8 cellular contexts compared by ENCODE assay signal in the genomic region with DNA sequence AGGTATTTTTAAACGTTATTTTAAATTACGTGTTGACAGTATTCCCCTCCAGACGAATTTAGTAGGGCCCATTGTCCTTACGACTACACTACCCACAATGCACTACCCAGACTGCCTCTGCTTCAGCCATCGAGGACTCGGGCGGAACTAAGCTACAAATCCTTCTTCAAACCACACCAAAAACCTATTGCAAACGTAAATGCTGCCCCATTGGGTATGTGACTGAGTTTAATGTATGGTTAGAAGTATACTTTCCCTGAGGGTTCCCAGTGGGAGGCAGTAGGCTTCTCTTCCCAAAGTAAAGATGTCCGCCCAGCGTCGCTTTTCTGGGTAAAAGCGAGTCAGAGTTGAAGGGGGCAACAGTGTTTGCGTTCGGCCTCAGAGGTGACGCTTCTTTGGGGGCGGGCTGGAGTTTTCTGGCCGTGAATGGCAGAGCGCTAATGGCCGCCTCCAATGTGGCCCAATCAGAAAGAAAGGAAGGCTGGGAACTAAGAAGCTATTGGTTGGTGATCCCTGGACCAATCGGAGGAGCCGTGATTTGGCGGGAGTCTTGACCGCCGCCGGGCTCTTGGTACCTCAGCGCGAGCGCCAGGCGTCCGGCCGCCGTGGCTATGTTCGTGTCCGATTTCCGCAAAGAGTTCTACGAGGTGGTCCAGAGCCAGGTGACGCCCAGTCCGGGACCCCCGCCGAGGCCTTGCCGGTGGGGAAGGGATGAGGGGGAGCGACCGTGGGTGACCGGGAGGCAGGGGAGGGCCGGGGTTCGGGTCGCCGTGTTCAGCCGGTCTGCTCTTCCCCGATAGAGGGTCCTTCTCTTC. TPM values are rescaled to one million over a fixed set of nuclear protein-coding genes. Genes with fewer than 3 reads are reported as not detected.
DNase-seq lines count a peak whose midpoint lies in the region; ATAC-seq and TF ChIP-seq lines count a peak whose summit lies in the region.

A gene with protein sequence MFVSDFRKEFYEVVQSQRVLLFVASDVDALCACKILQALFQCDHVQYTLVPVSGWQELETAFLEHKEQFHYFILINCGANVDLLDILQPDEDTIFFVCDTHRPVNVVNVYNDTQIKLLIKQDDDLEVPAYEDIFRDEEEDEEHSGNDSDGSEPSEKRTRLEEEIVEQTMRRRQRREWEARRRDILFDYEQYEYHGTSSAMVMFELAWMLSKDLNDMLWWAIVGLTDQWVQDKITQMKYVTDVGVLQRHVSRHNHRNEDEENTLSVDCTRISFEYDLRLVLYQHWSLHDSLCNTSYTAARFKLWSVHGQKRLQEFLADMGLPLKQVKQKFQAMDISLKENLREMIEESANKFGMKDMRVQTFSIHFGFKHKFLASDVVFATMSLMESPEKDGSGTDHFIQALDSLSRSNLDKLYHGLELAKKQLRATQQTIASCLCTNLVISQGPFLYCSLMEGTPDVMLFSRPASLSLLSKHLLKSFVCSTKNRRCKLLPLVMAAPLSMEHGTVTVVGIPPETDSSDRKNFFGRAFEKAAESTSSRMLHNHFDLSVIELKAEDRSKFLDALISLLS (plus strand): TSS at position 563 of the 815 bp plus-strand sequence. CDS start 49 bp downstream, at position 612.

- ATAC-seq in HG03432 (IDR thresholded peaks at IDR 0.05; ENCODE audit: unreplicated experiment): peak; percentile 83

- peak; percentile 72 for TF ChIP-seq POLR2A in GM19099 (IDR thresholded peaks at IDR 0.05; ENCODE audit: extremely low read depth, insufficient read length, low read depth)

- DNase-seq in AG20443 (ENCODE audit: low spot score) (peak; percentile 97), NCI-H510A (lab: John Stamatoyannopoulos, UW) (peak; percentile 88), cerebellum (ENCODE audit: low spot score) (peak; percentile 99), islet precursor cell (peak; percentile 99)
- DNase-seq in activated CD4-positive, alpha-beta T cell treated with anti-CD3 and anti-CD28 coated beads for 1 hour: peak; percentile 88
- DNase-seq in stimulated activated CD4-positive, alpha-beta T cell treated with anti-CD3 and anti-CD28 coated beads, Interleukin-12 subunit alpha, Interleukin-12 subunit beta, amount 100 ng/mL, for 48 hours (ENCODE audit: low read depth in 2 of 3, low spot score in 1 of 3): peak; percentile 87 to 90 (median 90)

RNA-seq across cellular contexts. Expression of the gene that starts here (rescaled TPM):
- 7.4 TPM for total RNA-seq in cerebellum

Comparison
In these comparisons a context has a peak if more than half of its experiments do, and no peak if none do; other contexts are left out.
1. Peak in every context shown above with its lines: DNase-seq and ATAC-seq.